ENCODE assay signal across 1 cellular context in the genomic region with DNA sequence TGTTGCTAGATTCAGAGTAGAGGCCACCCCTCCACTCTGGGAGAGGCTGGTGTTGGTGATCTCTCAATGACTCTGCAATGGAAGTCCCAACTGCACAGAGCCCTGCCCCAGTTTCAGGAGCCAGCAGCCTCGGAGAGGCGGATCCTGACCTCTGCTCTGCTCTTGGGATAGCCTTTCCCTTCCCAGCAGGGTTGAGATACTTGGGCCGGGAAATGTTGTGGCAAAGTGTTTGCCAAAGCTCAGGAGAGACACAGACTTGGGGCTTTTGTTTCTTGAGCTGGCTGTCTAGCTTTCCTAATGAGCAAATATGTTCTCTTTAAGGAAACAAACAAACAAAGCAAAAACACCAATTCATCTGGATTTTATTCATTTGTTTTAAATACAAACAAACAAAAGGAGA.
TF ChIP-seq lines count a peak whose summit lies in the region.

No MANE protein-coding gene starts in this region.

TF ChIP-seq in IMR-90, 13 proteins besides CTCF, POLR2A, EP300 and RAD21 (continued from another document):
- no peak for TF ChIP-seq BHLHE40 (IDR thresholded peaks at IDR 0.05; ENCODE audit: low read depth, low read length)
- no peak for TF ChIP-seq SMC3 (IDR thresholded peaks at IDR 0.05; ENCODE audit: low read depth, low read length)
- no peak for TF ChIP-seq MAZ (IDR thresholded peaks at IDR 0.05; ENCODE audit: borderline replicate concordance, low read depth, low read length)
